In genomic region chr4:143095447-143095846, GRCh38 we compare ENCODE assay signal across 20 cellular contexts.
"Had no signal": no experiment of that assay in that cellular context is flagged by ENCODE, and none has a peak within 500 bp of the region (broad histone marks: within the 10 kb centered on the region; RNA-seq: fewer than 3 reads in every experiment).

No MANE protein-coding gene starts in this region.

- DNase-seq: activated CD4-positive, alpha-beta T cell treated with anti-CD3 and anti-CD28 coated beads for 4 hours; activated CD8-positive, alpha-beta memory T cell treated with anti-CD3 and anti-CD28 coated beads, Interleukin-2, amount 50 U/mL, for 4 hours; activated CD8-positive, alpha-beta T cell treated with anti-CD3 and anti-CD28 coated beads for 36 hours; activated gamma-delta T cell treated with Interleukin-2 at 50 U/mL for 16 hours; activated T-cell treated with anti-CD3 and anti-CD28 coated beads, Interleukin-2, amount 50 U/mL, for 72 hours; aorta; caudate nucleus; KG1; NCI-H1092; NCI-H1417; NCI-H1694 treated with DMSO at 0.1 percent for 48 hours; NCI-H2029 treated with DMSO at 0.1 percent for 48 hours; NCI-H510A treated with DMSO at 0.1 percent for 48 hours; NCI-H69; PC-9; SHP77 treated with DMSO at 0.1 percent for 48 hours; T-helper 9 cell had no signal

- H3K9me3 ChIP-seq: breast epithelium had no signal

- H3K4me3 ChIP-seq: breast epithelium, PC-9 had no signal

- H3K27me3 ChIP-seq: breast epithelium had no signal

- H2AFZ ChIP-seq: PC-9 had no signal

- H3K4me1 ChIP-seq: breast epithelium had no signal

- ATAC-seq: activated CD4-positive, CD25-positive, alpha-beta regulatory T cell treated with anti-CD3 and anti-CD28 coated beads, Interleukin-2, amount 50 U/mL, for 24 hours; activated CD8-positive, alpha-beta T cell treated with anti-CD3 and anti-CD28 coated beads for 36 hours; activated T-cell treated with anti-CD3 and anti-CD28 coated beads, Interleukin-2, amount 50 U/mL, for 72 hours had no signal

- H3K27ac ChIP-seq: breast epithelium, PC-9 had no signal

- FAIRE-seq: TTC549 had no signal

- H3K4me2 ChIP-seq: PC-9 had no signal

- H3K36me3 ChIP-seq: breast epithelium had no signal
